1 cellular context compared by ENCODE assay signal in genomic region chrX:42342981-42343380, GRCh38.
TF ChIP-seq lines count a peak whose summit lies in the region.
"Not testable (repeated sequence)": the region's sequence is repeated elsewhere in the genome, so short reads cannot be mapped to it uniquely, and the experiment has no call there.

No MANE protein-coding gene starts in this region.

TF ChIP-seq in HepG2, 621 proteins besides CTCF, POLR2A, EP300 and RAD21 (continued from another document):
- TF ChIP-seq THRA (CRISPR knock-in tag; IDR thresholded peaks at IDR 0.05; ENCODE audit: borderline replicate concordance) = peak; percentile 61; the same call in 1 of the 2 replicates
- 0 out of 2 replicates have a peak, but pooled peaks have one; percentile 28 for TF ChIP-seq FOXO1 (CRISPR knock-in tag; IDR thresholded peaks at IDR 0.05)
- peak; percentile 14; the same call in 1 of the 2 replicates for TF ChIP-seq TFAP4 (IDR thresholded peaks at IDR 0.05; ENCODE audit: borderline replicate concordance, low read depth)
- TF ChIP-seq HNF4G (IDR thresholded peaks at IDR 0.05; ENCODE audit: borderline replicate concordance, low read depth, low read length) = peak; percentile 46; the same call in 1 of the 2 replicates
- not testable (repeated sequence) for TF ChIP-seq HNF4G (CRISPR knock-in tag; IDR thresholded peaks at IDR 0.05; ENCODE audit: borderline replicate concordance, low read depth); SOX6 (IDR thresholded peaks at IDR 0.05)
- TF ChIP-seq PAXIP1 (CRISPR knock-in tag; conservative IDR thresholded peaks at IDR 0.05) = peak; percentile 76
- TF ChIP-seq TOPORS (CRISPR knock-in tag; IDR thresholded peaks at IDR 0.05) = 0 out of 2 replicates have a peak, but pooled peaks have one; percentile 36
- peak; percentile 5; the same call in 1 of the 2 replicates for TF ChIP-seq STAG1 (CRISPR knock-in tag; IDR thresholded peaks at IDR 0.05)
- TF ChIP-seq SP4 (CRISPR knock-in tag; IDR thresholded peaks at IDR 0.05) = 0 out of 2 replicates have a peak, but pooled peaks have one; percentile 23
- peak; percentile 96 for TF ChIP-seq ZNF281 (CRISPR knock-in tag; IDR thresholded peaks at IDR 0.05; ENCODE audit: borderline replicate concordance)
- 0 out of 2 replicates have a peak, but pooled peaks have one; percentile 19 for TF ChIP-seq FOSL2 (CRISPR knock-in tag; IDR thresholded peaks at IDR 0.05)
- peak; percentile 53 for TF ChIP-seq ARID5B (CRISPR knock-in tag; IDR thresholded peaks at IDR 0.05)
- TF ChIP-seq SOX6 (CRISPR knock-in tag; IDR thresholded peaks at IDR 0.05) = peak; percentile 24; the same call in 1 of the 2 replicates
- TF ChIP-seq SALL1 (CRISPR knock-in tag; IDR thresholded peaks at IDR 0.05) = peak; percentile 52
- peak; percentile 70 for TF ChIP-seq HNF4A (CRISPR knock-in tag; IDR thresholded peaks at IDR 0.05)
- TF ChIP-seq ZNF687 (CRISPR knock-in tag; IDR thresholded peaks at IDR 0.05) = 0 out of 2 replicates have a peak, but pooled peaks have one; percentile 10
- peak; percentile 60; the same call in 1 of the 2 replicates for TF ChIP-seq SP5 (CRISPR knock-in tag; IDR thresholded peaks at IDR 0.05; ENCODE audit: borderline replicate concordance, low read depth)
